ENCODE assay signal across 16 cellular contexts in the genomic region with DNA sequence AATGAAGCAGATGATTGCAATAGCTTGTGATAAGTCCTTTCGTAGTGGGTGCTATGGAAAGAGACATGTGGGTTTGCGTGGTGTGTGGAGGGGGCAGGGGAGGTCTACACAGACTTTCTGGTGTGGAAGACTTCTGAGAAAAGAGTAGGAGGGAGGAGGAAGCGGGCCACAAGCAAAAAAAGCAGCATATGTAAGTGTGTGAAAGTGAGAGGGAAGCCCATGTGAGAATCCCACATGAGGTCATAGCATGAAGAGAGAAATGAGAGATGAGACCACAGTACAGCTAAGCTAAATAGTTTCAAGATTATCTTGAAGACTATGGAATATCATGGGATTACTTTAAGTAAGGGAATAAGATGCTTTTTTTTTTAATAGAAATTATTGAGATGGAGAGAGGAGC.
DNase-seq lines count a peak whose midpoint lies in the region; ATAC-seq and TF ChIP-seq lines count a peak whose summit lies in the region.
"Had no signal": no experiment of that assay in that cellular context is flagged by ENCODE, and none has a peak within 500 bp of the region (broad histone marks: within the 10 kb centered on the region; RNA-seq: fewer than 3 reads in every experiment).

No MANE protein-coding gene starts in this region.

- WGBS in upper lobe of left lung, 2 donors: 85 to 91% methylated on average over 3 of the region's 3 CpGs

- H3K4me1 ChIP-seq in vagina (no peaks in the 10 kb centered on the region), upper lobe of left lung (no peaks in the 10 kb centered on the region)
- H3K4me1 ChIP-seq: heart right ventricle had no signal

- H3K27me3 Mint-ChIP-seq in stimulated activated naive CD8-positive, alpha-beta T cell treated with anti-CD3 and anti-CD28 coated beads, Interleukin-15, amount 100 ng/mL, for 72 hours: no peaks in the 10 kb centered on the region
- H3K27me3 Mint-ChIP-seq in activated CD4-positive, alpha-beta memory T cell treated with anti-CD3 and anti-CD28 coated beads for 36 hours: no peaks in the 10 kb centered on the region

- TF ChIP-seq EP300 in upper lobe of left lung (IDR thresholded peaks at IDR 0.05): no peak

- H3K4me1 Mint-ChIP-seq in stimulated activated naive CD8-positive, alpha-beta T cell treated with anti-CD3 and anti-CD28 coated beads, Interleukin-15, amount 100 ng/mL, for 72 hours: peaks cover 11% of the 10 kb centered on the region
- H3K4me1 Mint-ChIP-seq in activated CD4-positive, alpha-beta memory T cell treated with anti-CD3 and anti-CD28 coated beads for 36 hours (ENCODE audit: low read depth): no peaks in the 10 kb centered on the region
- H3K4me1 Mint-ChIP-seq: CD14-positive monocyte had no signal

- CTCF ChIA-PET in activated CD4-positive, alpha-beta memory T cell treated with anti-CD3 and anti-CD28 coated beads for 36 hours (lab: Charles Lee): no interaction called here

- H3K27me3 ChIP-seq in vagina: no peaks in the 10 kb centered on the region
- no peaks in the 10 kb centered on the region for H3K27me3 ChIP-seq in upper lobe of left lung
- H3K27me3 ChIP-seq: heart right ventricle had no signal

- H3K4me3 Mint-ChIP-seq in stimulated activated naive CD8-positive, alpha-beta T cell treated with anti-CD3 and anti-CD28 coated beads, Interleukin-15, amount 100 ng/mL, for 72 hours: no peak overlapping the region
- no peak overlapping the region for H3K4me3 Mint-ChIP-seq in activated CD4-positive, alpha-beta memory T cell treated with anti-CD3 and anti-CD28 coated beads for 36 hours
- H3K4me3 Mint-ChIP-seq: CD14-positive monocyte had no signal

- in situ Hi-C loops in KBM-7 (cut with MboI; ENCODE audit: low pct_unique_long_range_greater_than_20kb, low sequenced_read_pairs): no loop called here

- H3K9me3 ChIP-seq in vagina: no peaks in the 10 kb centered on the region
- no peaks in the 10 kb centered on the region for H3K9me3 ChIP-seq in upper lobe of left lung
- H3K9me3 ChIP-seq: heart right ventricle had no signal

- no peak overlapping the region for H3K4me3 ChIP-seq in vagina
- no peak overlapping the region for H3K4me3 ChIP-seq in upper lobe of left lung
- H3K4me3 ChIP-seq: heart right ventricle had no signal

- H3K9me3 Mint-ChIP-seq in stimulated activated naive CD8-positive, alpha-beta T cell treated with anti-CD3 and anti-CD28 coated beads, Interleukin-15, amount 100 ng/mL, for 72 hours: peaks cover 0 to 9% of the 10 kb centered on the region in 2 donors
- H3K9me3 Mint-ChIP-seq in activated CD4-positive, alpha-beta memory T cell treated with anti-CD3 and anti-CD28 coated beads for 36 hours: no peaks in the 10 kb centered on the region

- H3K27ac ChIP-seq in vagina: no peak overlapping the region
- no peak overlapping the region for H3K27ac ChIP-seq in upper lobe of left lung
- H3K27ac ChIP-seq: heart right ventricle had no signal

- ATAC-seq in stimulated activated naive CD8-positive, alpha-beta T cell treated with anti-CD3 and anti-CD28 coated beads, Interleukin-15, amount 100 ng/mL, for 72 hours: peak; percentile 28
- ATAC-seq in stimulated activated naive CD8-positive, alpha-beta T cell treated with anti-CD3 and anti-CD28 coated beads, Interleukin-15, Interleukin-2, amounts not matched to agents 100 U/mL and 50 U/mL, for 24 hours: no peak
- ATAC-seq in HG02610 (IDR thresholded peaks at IDR 0.05; ENCODE audit: unreplicated experiment) (peak; percentile 95), HG03196 (IDR thresholded peaks at IDR 0.05; ENCODE audit: unreplicated experiment) (peak; percentile 45), upper lobe of left lung (ENCODE audit: low FRiP score in 2 of 2) (no peak)
- ATAC-seq: heart right ventricle, sciatic nerve had no signal

- H3K36me3 ChIP-seq in vagina: no peaks in the 10 kb centered on the region
- H3K36me3 ChIP-seq in upper lobe of left lung: no peaks in the 10 kb centered on the region
- H3K36me3 ChIP-seq: heart right ventricle had no signal

- intact Hi-C loops in vagina (cut with DNase I): no loop called here
- intact Hi-C loops in activated CD4-positive, alpha-beta memory T cell treated with anti-CD3 and anti-CD28 coated beads for 36 hours (cut with micrococcal nuclease): no loop called here

- H3K36me3 Mint-ChIP-seq in activated CD4-positive, alpha-beta memory T cell treated with anti-CD3 and anti-CD28 coated beads for 36 hours: no peaks in the 10 kb centered on the region
- H3K36me3 Mint-ChIP-seq: CD14-positive monocyte had no signal

- TF ChIP-seq CTCF in vagina (IDR thresholded peaks at IDR 0.05) (no peak), upper lobe of left lung (IDR thresholded peaks at IDR 0.05) (no peak)

- H3K27ac Mint-ChIP-seq in stimulated activated naive CD8-positive, alpha-beta T cell treated with anti-CD3 and anti-CD28 coated beads, Interleukin-15, amount 100 ng/mL, for 72 hours: no peak overlapping the region
- no peak overlapping the region for H3K27ac Mint-ChIP-seq in activated CD4-positive, alpha-beta memory T cell treated with anti-CD3 and anti-CD28 coated beads for 36 hours
- H3K27ac Mint-ChIP-seq: CD14-positive monocyte had no signal

- POLR2A ChIA-PET in activated CD4-positive, alpha-beta memory T cell treated with anti-CD3 and anti-CD28 coated beads for 36 hours (lab: Charles Lee): no interaction called here

- TF ChIP-seq POLR2A in vagina (IDR thresholded peaks at IDR 0.05) (no peak), upper lobe of left lung (IDR thresholded peaks at IDR 0.05) (no peak)

- DNase-seq in stimulated activated naive CD8-positive, alpha-beta T cell treated with anti-CD3 and anti-CD28 coated beads, Interleukin-15, amount 100 ng/mL, for 72 hours: no peak
- no peak for DNase-seq in stimulated activated naive CD8-positive, alpha-beta T cell treated with anti-CD3 and anti-CD28 coated beads, Interleukin-15, Interleukin-2, amounts not matched to agents 100 U/mL and 50 U/mL, for 24 hours
- DNase-seq in vagina (ENCODE audit: extremely low spot score in 2 of 2): no peak
- no peak for DNase-seq in upper lobe of left lung
- DNase-seq in KBM-7: no peak
- DNase-seq in activated CD4-positive, alpha-beta memory T cell treated with anti-CD3 and anti-CD28 coated beads for 36 hours: no peak
- DNase-seq: activated CD4-positive, alpha-beta T cell treated with anti-CD3 and anti-CD28 coated beads, Interleukin-2, amount 50 U/mL, for 4 hours; activated effector memory CD4-positive, alpha-beta T cell treated with Interleukin-2 at 50 U/mL for 16 hours; cortex of kidney; heart right ventricle; nucleus accumbens; stimulated activated CD4-positive, alpha-beta T cell treated with anti-CD3 and anti-CD28 coated beads, Interleukin-2, amount 100 ng/mL, for 48 hours had no signal

Comparison
In these comparisons a context has a peak if more than half of its experiments do, and no peak if none do; other contexts are left out.
1. ATAC-seq: peak in stimulated activated naive CD8-positive, alpha-beta T cell treated with anti-CD3 and anti-CD28 coated beads, Interleukin-15, amount 100 ng/mL, for 72 hours (single experiment), HG02610 (single experiment) and HG03196 (single experiment); none in stimulated activated naive CD8-positive, alpha-beta T cell treated with anti-CD3 and anti-CD28 coated beads, Interleukin-15, Interleukin-2, amounts not matched to agents 100 U/mL and 50 U/mL, for 24 hours (single experiment) and upper lobe of left lung (0 of 2).